In genomic region chr3:172524611-172525010, GRCh38 we compare ENCODE assay signal across 15 cellular contexts. TPM values are rescaled to one million over a fixed set of nuclear protein-coding genes. Genes with fewer than 3 reads are reported as not detected.
A peak's percentile ranks its signal among the peaks of the same experiment; 100 is the strongest.
DNase-seq lines count a peak whose midpoint lies in the region; ATAC-seq and TF ChIP-seq lines count a peak whose summit lies in the region.
"Had no signal": no experiment of that assay in that cellular context is flagged by ENCODE, and none has a peak within 500 bp of the region (broad histone marks: within the 10 kb centered on the region; RNA-seq: fewer than 3 reads in every experiment).

No MANE protein-coding gene starts in this region.

- H2AFZ ChIP-seq in GM23248 (no peak overlapping the region), SK-N-SH (ENCODE audit: low read depth) (no peak overlapping the region)

- CTCF ChIA-PET in SK-N-SH (lab: Yijun Ruan, JAX), result no interaction called here

- H3K4me3 ChIP-seq in AG10803 (ENCODE audit: low read length), result no peak overlapping the region
- H3K4me3 ChIP-seq in GM23248, result no peak overlapping the region
- H3K4me3 ChIP-seq in SK-N-SH (ENCODE audit: low read depth in 2 of 2, low read length in 1 of 2), result no peak overlapping the region
- no peak overlapping the region for H3K4me3 ChIP-seq in aorta (ENCODE audit: low read length in 2 of 2)
- H3K4me3 ChIP-seq: adrenal gland, stomach had no signal

- H3K9ac ChIP-seq in GM23248 (no peak overlapping the region), SK-N-SH (no peak overlapping the region)
- H3K9ac ChIP-seq: KMS-11 had no signal

- no peaks in the 10 kb centered on the region for H3K27me3 ChIP-seq in GM23248 (replicated peaks; ENCODE audit: insufficient read depth)
- H3K27me3 ChIP-seq in SK-N-SH (ENCODE audit: insufficient read depth), result no peaks in the 10 kb centered on the region
- no peaks in the 10 kb centered on the region for H3K27me3 ChIP-seq in aorta (ENCODE audit: control insufficient read depth in 1 of 2, insufficient read depth in 2 of 2, low read length in 1 of 2)
- H3K27me3 ChIP-seq: adrenal gland, stomach had no signal

- TF ChIP-seq RAD21 in SK-N-SH (IDR thresholded peaks at IDR 0.05; ENCODE audit: low read length), result no peak

- H3K4me1 ChIP-seq in GM23248 (ENCODE audit: insufficient read depth) (peaks cover 10% of the 10 kb centered on the region; the same call in 1 of the 2 replicates), SK-N-SH (ENCODE audit: control insufficient read depth in 1 of 2, insufficient read depth in 2 of 2, low read depth in 1 of 2, low read length in 1 of 2) (no peaks in the 10 kb centered on the region; a peak in 1 of 4 replicates), aorta (ENCODE audit: control insufficient read depth in 1 of 2, insufficient read depth in 2 of 2, low read length in 2 of 2) (peaks cover 0 to 3% of the 10 kb centered on the region in 2 donors)

- H3K9me2 ChIP-seq in GM23248 (ENCODE audit: insufficient read depth), result no peaks in the 10 kb centered on the region
- no peaks in the 10 kb centered on the region for H3K9me2 ChIP-seq in SK-N-SH

- in situ Hi-C loops in GM23248 (cut with MboI), result no loop called here

- no peaks in the 10 kb centered on the region for H4K20me1 ChIP-seq in GM23248 (ENCODE audit: insufficient read depth)
- H4K20me1 ChIP-seq in SK-N-SH (ENCODE audit: insufficient read depth), result no peaks in the 10 kb centered on the region

- WGBS in GM23248 (ENCODE audit: low coverage in 1 of 2, low lambda C conversion rate in 2 of 2, missing lambda C conversion rate in 2 of 2), 2 experiments, result 66 to 75% methylated on average over 3 of the region's 3 CpGs
- 74% methylated on average over 3 of the region's 3 CpGs for whole genome bisulfite sequencing in SK-N-SH (ENCODE audit: low lambda C conversion rate)
- WGBS in aorta, 2 donors, result 36 to 47% methylated on average over 3 of the region's 3 CpGs

- intact Hi-C loops in posterior cingulate gyrus (cut with DNase I), result no loop called here
- intact Hi-C loops in aorta (cut with DNase I), result no loop called here

- POLR2A ChIA-PET in SK-N-SH (lab: Yijun Ruan, JAX), result no interaction called here

- H3K79me2 ChIP-seq in GM23248 (ENCODE audit: insufficient read depth), result no peaks in the 10 kb centered on the region
- H3K79me2 ChIP-seq in SK-N-SH (ENCODE audit: insufficient read depth), result no peaks in the 10 kb centered on the region

- no peak overlapping the region for H3K27ac ChIP-seq in GM23248
- no peak overlapping the region for H3K27ac ChIP-seq in SK-N-SH (ENCODE audit: low read depth in 2 of 2, low read length in 1 of 2)
- no peak overlapping the region for H3K27ac ChIP-seq in aorta (ENCODE audit: low read depth in 1 of 2, low read length in 2 of 2)

- peak; percentile 39 for DNase-seq in AG10803 (ENCODE audit: low read depth)
- DNase-seq in GM23248, result peak; percentile 38
- DNase-seq in amniotic epithelial cell (ENCODE audit: low read depth), result peak; percentile 39
- DNase-seq in kidney tubule cell (ENCODE audit: low spot score), result peak; percentile 86
- no peak for DNase-seq in SK-N-SH
- DNase-seq in posterior cingulate gyrus, result no peak
- no peak for DNase-seq in HT-29 (ENCODE audit: low spot score)
- no peak for DNase-seq in aorta
- DNase-seq: adrenal gland, dermis blood vessel endothelial cell, DMS153, NCI-H510A, stomach had no signal

- TF ChIP-seq CTCF in AG10803 (conservative IDR thresholded peaks at IDR 0.05; ENCODE audit: low read length), result no peak
- TF ChIP-seq CTCF in SK-N-SH (IDR thresholded peaks at IDR 0.05), result no peak

- H3K36me3 ChIP-seq in GM23248 (ENCODE audit: low read depth), result no peaks in the 10 kb centered on the region
- H3K36me3 ChIP-seq in SK-N-SH (replicated peaks in 1 of 2; ENCODE audit: control insufficient read depth in 1 of 2, insufficient read depth in 2 of 2, low read length in 1 of 2), result no peaks in the 10 kb centered on the region
- H3K36me3 ChIP-seq in aorta (ENCODE audit: control insufficient read depth in 1 of 2, insufficient read depth in 2 of 2, low read length in 1 of 2), result no peaks in the 10 kb centered on the region
- H3K36me3 ChIP-seq: adrenal gland, stomach had no signal

- H3F3A ChIP-seq in GM23248 (ENCODE audit: insufficient read depth) (no peaks in the 10 kb centered on the region), SK-N-SH (replicated peaks; ENCODE audit: insufficient read depth) (no peaks in the 10 kb centered on the region)

- no peak for ATAC-seq in aorta (ENCODE audit: low FRiP score)
- ATAC-seq: SK-N-SH treated with all-trans-retinoic acid at 6 μM for 48 hours had no signal

- TF ChIP-seq EP300 in SK-N-SH (IDR thresholded peaks at IDR 0.05; ENCODE audit: borderline replicate concordance in 1 of 2, low read depth in 1 of 2, low read length in 1 of 2), result no peak

- H3K9me3 ChIP-seq in GM23248 (ENCODE audit: low read depth), result no peaks in the 10 kb centered on the region
- H3K9me3 ChIP-seq in SK-N-SH, result no peaks in the 10 kb centered on the region
- H3K9me3 ChIP-seq in aorta (ENCODE audit: control insufficient read depth, low read length), result no peaks in the 10 kb centered on the region
- H3K9me3 ChIP-seq: adrenal gland, stomach had no signal

- H3K4me2 ChIP-seq in GM23248 (ENCODE audit: unreplicated experiment) (no peak overlapping the region), SK-N-SH (no peak overlapping the region)

TF ChIP-seq in SK-N-SH, 30 proteins besides CTCF, POLR2A, EP300 and RAD21:
- TF ChIP-seq RXRA (IDR thresholded peaks at IDR 0.05; ENCODE audit: borderline replicate concordance, low read depth) (no peak), YY1 (IDR thresholded peaks at IDR 0.05; ENCODE audit: low read depth) (no peak), TCF12 (IDR thresholded peaks at IDR 0.05) (no peak), FOXJ3 (CRISPR knock-in tag; IDR thresholded peaks at IDR 0.05) (no peak), RFX5 (IDR thresholded peaks at IDR 0.05; ENCODE audit: low read length) (no peak), RCOR1 (IDR thresholded peaks at IDR 0.05; ENCODE audit: low read length) (no peak), USF1 (IDR thresholded peaks at IDR 0.05; ENCODE audit: borderline replicate concordance, low read depth) (no peak), CHD2 (IDR thresholded peaks at IDR 0.05; ENCODE audit: low read length, partially characterized antibody) (no peak), TAF1 (IDR thresholded peaks at IDR 0.05; ENCODE audit: borderline replicate concordance, low read depth, low read length) (no peak), IRF3 (IDR thresholded peaks at IDR 0.05; ENCODE audit: low read depth, low read length) (no peak), GATA2 (CRISPR knock-in tag; IDR thresholded peaks at IDR 0.05) (no peak)
TF ChIP-seq in SK-N-SH: peak in this region for 0.

RNA-seq across cellular contexts. Expression of gene TNFSF10, which starts 1.4 kb away (rescaled TPM):
- total RNA-seq in GM23248 (2014; rRNA removed; shearing (Covaris generic)), result 0.63 TPM in 1 of 2 replicates, not detected in the other
- polyA plus RNA-seq in GM23248 (2016; fragmentation: Nextera tagmentation; extraction: Ambion mirVana) (not detected in 2 replicates), SK-N-SH (2012; rRNA removed) (0.03 and 0.10 TPM in 2 replicates), aorta (1 to 10 TPM; 2.7 to 8.0 TPM)
- polyA plus RNA-seq in SK-N-SH (2012; cell fraction: cytosol; rRNA removed), result 0.07 and 0.12 TPM in 2 replicates
- polyA plus RNA-seq in SK-N-SH (2012; cell fraction: nucleus; rRNA removed), result 0.12 TPM in 1 of 2 replicates, not detected in the other
- total RNA-seq in HT-29 (2014; rRNA removed; shearing (Covaris generic)), result 14.8 and 14.9 TPM in 2 replicates
- 10 to 100 TPM; 16.5 to 53.3 TPM for total RNA-seq in aorta

Comparison
In these comparisons a context has a peak if more than half of its experiments do, and no peak if none do; other contexts are left out.
1. DNase-seq: peak in AG10803 (single experiment), GM23248 (single experiment), amniotic epithelial cell (single experiment) and kidney tubule cell (single experiment); none in SK-N-SH (single experiment), posterior cingulate gyrus (0 of 10), HT-29 (single experiment) and aorta (0 of 2).